ENCODE assay signal across 11 cellular contexts in genomic region chr1:232822524-232822923, GRCh38.
A peak's percentile ranks its signal among the peaks of the same experiment; 100 is the strongest.
DNase-seq lines count a peak whose midpoint lies in the region; TF ChIP-seq lines count a peak whose summit lies in the region.
"Had no signal": no experiment of that assay in that cellular context is flagged by ENCODE, and none has a peak within 500 bp of the region (broad histone marks: within the 10 kb centered on the region; RNA-seq: fewer than 3 reads in every experiment).

No MANE protein-coding gene starts in this region.

- H3K36me3 Mint-ChIP-seq in nephron (ENCODE audit: low read depth) = no peaks in the 10 kb centered on the region
- H3K36me3 Mint-ChIP-seq: CD8-positive, alpha-beta memory T cell had no signal

- H3K4me1 Mint-ChIP-seq in nephron = peaks cover 7% of the 10 kb centered on the region
- H3K4me1 Mint-ChIP-seq: CD8-positive, alpha-beta memory T cell; GM23338 had no signal

- H3K4me3 Mint-ChIP-seq in nephron = no peak overlapping the region
- H3K4me3 Mint-ChIP-seq: CD8-positive, alpha-beta memory T cell; GM23338 had no signal

- no peak for TF ChIP-seq CTCF in nephron (IDR thresholded peaks at IDR 0.05; ENCODE audit: unreplicated experiment in 3 of 3)

- DNase-seq in NCI-H2227 treated with DMSO at 0.1 percent for 48 hours (lab: John Stamatoyannopoulos, UW) (peak; percentile 56), fibroblast of gingiva (ENCODE audit: low read depth) (peak; percentile 49), GF-D8 (lab: John Stamatoyannopoulos, UW) (no peak), inferior parietal cortex (ENCODE audit: extremely low spot score) (no peak), T-helper 2 cell (no peak)
- DNase-seq: AML-193; CD8-positive, alpha-beta memory T cell; DMS53; H7 had no signal

- H3K9me3 Mint-ChIP-seq in nephron = peaks cover 11% of the 10 kb centered on the region
- H3K9me3 Mint-ChIP-seq: CD8-positive, alpha-beta memory T cell; GM23338 had no signal

- H3K27me3 Mint-ChIP-seq in nephron (ENCODE audit: low read depth) = no peaks in the 10 kb centered on the region

- H3K27ac Mint-ChIP-seq in nephron = peak overlapping the region; percentile 35 to 76 (median 64)
- H3K27ac Mint-ChIP-seq: CD8-positive, alpha-beta memory T cell; GM23338 had no signal

Comparison
In these comparisons a context has a peak if more than half of its experiments do, and no peak if none do; other contexts are left out.
1. DNase-seq: peak in NCI-H2227 treated with DMSO at 0.1 percent for 48 hours (single experiment) and fibroblast of gingiva (single experiment); none in GF-D8 (single experiment), inferior parietal cortex (single experiment) and T-helper 2 cell (0 of 5).